In genomic region chr20:32775240-32775991, GRCh38 we compare ENCODE assay signal across 24 cellular contexts. TPM values are rescaled to one million over a fixed set of nuclear protein-coding genes. Genes with fewer than 3 reads are reported as not detected.
DNase-seq lines count a peak whose midpoint lies in the region; ATAC-seq, FAIRE-seq and TF ChIP-seq lines count a peak whose summit lies in the region.
"Had no signal": no experiment of that assay in that cellular context is flagged by ENCODE, and none has a peak within 500 bp of the region (broad histone marks: within the 10 kb centered on the region; RNA-seq: fewer than 3 reads in every experiment).

No MANE protein-coding gene starts in this region.

- H3K27ac ChIP-seq in A549: peak overlapping the region; percentile 82
- peak overlapping the region; percentile 81 for H3K27ac ChIP-seq in KOPT-K1 (ENCODE audit: low read depth, low read length, poor library complexity, severe bottlenecking)
- H3K27ac ChIP-seq: BLaER1, parathyroid adenoma had no signal

- CTCF ChIA-PET in A549 (lab: Yijun Ruan, JAX): interaction anchor here (1.2 to 9.2 kb wide), 5 partner anchors 9 to 122 kb away, joined by 4 to 396 read pairs (median 82); partner anchors contain the start of genes C20orf203 and DNMT3B

- H3K9me3 ChIP-seq in A549 (no peaks in the 10 kb centered on the region), KOPT-K1 (ENCODE audit: insufficient read depth, low read length, poor library complexity, severe bottlenecking) (no peaks in the 10 kb centered on the region)
- H3K9me3 ChIP-seq: BLaER1 had no signal

- POLR2A ChIA-PET in A549 (lab: Yijun Ruan, JAX): no interaction called here

- TF ChIP-seq CTCF in A549 (IDR thresholded peaks at IDR 0.05) (no peak), nephron progenitor cell (IDR thresholded peaks at IDR 0.05) (no peak)

- no peak for TF ChIP-seq EP300 in A549 (IDR thresholded peaks at IDR 0.05)

- ATAC-seq in A549: no peak
- peak; percentile 53 for ATAC-seq in activated naive CD8-positive, alpha-beta T cell treated with anti-CD3 and anti-CD28 coated beads, Interleukin-2, amount 50 U/mL, for 24 hours
- ATAC-seq: activated T-cell treated with anti-CD3 and anti-CD28 coated beads, Interleukin-2, amount 50 U/mL, for 4 hours had no signal

- peaks cover 50% of the 10 kb centered on the region for H3K4me1 ChIP-seq in A549
- H3K4me1 ChIP-seq: parathyroid adenoma had no signal

- H3K4me2 ChIP-seq in A549: peak overlapping the region; percentile 72; the same call in 2 of the 3 replicates

- peak overlapping the region; percentile 60 for H3K27ac Mint-ChIP-seq in activated naive CD8-positive, alpha-beta T cell treated with anti-CD3 and anti-CD28 coated beads, Interleukin-2, amount 50 U/mL, for 24 hours
- H3K27ac Mint-ChIP-seq in nephron progenitor cell: peak overlapping the region; percentile 51
- H3K27ac Mint-ChIP-seq: activated CD4-positive, alpha-beta memory T cell treated with anti-CD3 and anti-CD28 coated beads, Interleukin-2, amount 10 ng/mL, durations not matched to agents 7 days and 5 days had no signal

- peaks cover 44% of the 10 kb centered on the region for H3K4me1 Mint-ChIP-seq in activated naive CD8-positive, alpha-beta T cell treated with anti-CD3 and anti-CD28 coated beads, Interleukin-2, amount 50 U/mL, for 24 hours
- H3K4me1 Mint-ChIP-seq in nephron progenitor cell: peaks cover 69% of the 10 kb centered on the region

- TF ChIP-seq RAD21 in A549 (conservative IDR thresholded peaks at IDR 0.05 in 1 of 2, IDR thresholded peaks at IDR 0.05 in 1 of 2): no peak

- H3K4me3 Mint-ChIP-seq in activated naive CD8-positive, alpha-beta T cell treated with anti-CD3 and anti-CD28 coated beads, Interleukin-2, amount 50 U/mL, for 24 hours: no peak overlapping the region
- no peak overlapping the region for H3K4me3 Mint-ChIP-seq in nephron progenitor cell
- H3K4me3 Mint-ChIP-seq: activated CD4-positive, alpha-beta memory T cell treated with anti-CD3 and anti-CD28 coated beads, Interleukin-2, amount 10 ng/mL, durations not matched to agents 7 days and 5 days; activated T-cell treated with anti-CD3 and anti-CD28 coated beads, Interleukin-2, amount 50 U/mL, for 4 hours had no signal

- peaks cover 13% of the 10 kb centered on the region for H3K36me3 ChIP-seq in KOPT-K1 (ENCODE audit: insufficient read depth, low read length)
- H3K36me3 ChIP-seq: BLaER1 had no signal

- H3K4me3 ChIP-seq in A549: no peak overlapping the region
- H3K4me3 ChIP-seq: BLaER1 had no signal

- H3K36me3 Mint-ChIP-seq in activated naive CD8-positive, alpha-beta T cell treated with anti-CD3 and anti-CD28 coated beads, Interleukin-2, amount 50 U/mL, for 24 hours (ENCODE audit: low read depth): no peaks in the 10 kb centered on the region
- no peaks in the 10 kb centered on the region for H3K36me3 Mint-ChIP-seq in nephron progenitor cell (ENCODE audit: low read depth)

- WGBS in A549 (ENCODE audit: missing lambda C conversion rate): 77% methylated on average over 10 of the region's 10 CpGs

- TF ChIP-seq POLR2A in A549 (IDR thresholded peaks at IDR 0.05; ENCODE audit: low read length): no peak

- H3K27me3 Mint-ChIP-seq in activated naive CD8-positive, alpha-beta T cell treated with anti-CD3 and anti-CD28 coated beads, Interleukin-2, amount 50 U/mL, for 24 hours: no peaks in the 10 kb centered on the region
- H3K27me3 Mint-ChIP-seq in nephron progenitor cell (ENCODE audit: low read depth, poor library complexity): peaks cover 5% of the 10 kb centered on the region
- H3K27me3 Mint-ChIP-seq: activated CD4-positive, alpha-beta memory T cell treated with anti-CD3 and anti-CD28 coated beads, Interleukin-2, amount 10 ng/mL, durations not matched to agents 7 days and 5 days had no signal

- no peaks in the 10 kb centered on the region for H3K9me3 Mint-ChIP-seq in activated naive CD8-positive, alpha-beta T cell treated with anti-CD3 and anti-CD28 coated beads, Interleukin-2, amount 50 U/mL, for 24 hours
- no peaks in the 10 kb centered on the region for H3K9me3 Mint-ChIP-seq in nephron progenitor cell
- H3K9me3 Mint-ChIP-seq: activated CD4-positive, alpha-beta memory T cell treated with anti-CD3 and anti-CD28 coated beads, Interleukin-2, amount 10 ng/mL, durations not matched to agents 7 days and 5 days; activated T-cell treated with anti-CD3 and anti-CD28 coated beads, Interleukin-2, amount 50 U/mL, for 4 hours had no signal

- DNase-seq in A549 (ENCODE audit: low read depth in 1 of 2, low spot score in 1 of 2) (no peak), nephron progenitor cell (no peak), DMS53 (lab: John Stamatoyannopoulos, UW) (no peak), SIG-M5 (lab: John Stamatoyannopoulos, UW) (no peak), HT-29 (ENCODE audit: low spot score) (no peak), NCI-H345 treated with DMSO at 0.1 percent for 48 hours (lab: John Stamatoyannopoulos, UW; ENCODE audit: unreplicated experiment) (no peak)
- DNase-seq in activated naive CD8-positive, alpha-beta T cell treated with anti-CD3 and anti-CD28 coated beads, Interleukin-2, amount 50 U/mL, for 24 hours: no peak
- DNase-seq: activated CD4-positive, alpha-beta memory T cell treated with anti-CD3 and anti-CD28 coated beads, Interleukin-2, amount 10 ng/mL, durations not matched to agents 7 days and 5 days; activated naive CD4-positive, alpha-beta T cell treated with anti-CD3 and anti-CD28 coated beads, Interleukin-2, amount 50 U/mL, for 16 hours; activated T-cell treated with anti-CD3 and anti-CD28 coated beads, Interleukin-2, amount 50 U/mL, for 4 hours; hippocampal formation; islet precursor cell; MM.1S; NCI-H187; NCI-H446; T-helper 1 cell had no signal

- no peak for FAIRE-seq in A549 (lab: Jason Lieb, UNC)
- FAIRE-seq: colon, G401.6, GM19239, H54, HTR-8/SVneo had no signal

TF ChIP-seq in A549, 52 proteins besides CTCF, POLR2A, EP300 and RAD21:
- TF ChIP-seq POLR2AphosphoS2 (conservative IDR thresholded peaks at IDR 0.05; ENCODE audit: low read length): no peak
- no peak for TF ChIP-seq JUNB (IDR thresholded peaks at IDR 0.05)
- TF ChIP-seq HEYL (CRISPR knock-in tag; IDR thresholded peaks at IDR 0.05): no peak
- TF ChIP-seq ZSCAN20 (CRISPR knock-in tag; IDR thresholded peaks at IDR 0.05): no peak
- TF ChIP-seq MAX (IDR thresholded peaks at IDR 0.05): no peak
- no peak for TF ChIP-seq NPAS2 (CRISPR knock-in tag; IDR thresholded peaks at IDR 0.05; ENCODE audit: borderline replicate concordance)
- TF ChIP-seq E2F6 (IDR thresholded peaks at IDR 0.05; ENCODE audit: borderline replicate concordance, low read depth): no peak
- no peak for TF ChIP-seq FOXS1 (CRISPR knock-in tag; IDR thresholded peaks at IDR 0.05)
- no peak for TF ChIP-seq NFE2L2 (conservative IDR thresholded peaks at IDR 0.05; ENCODE audit: low read length)

RNA-seq across cellular contexts. Expression of gene DNMT3B, which starts 13.2 kb away (rescaled TPM):
- 5.2 and 6.2 TPM in 2 replicates for polyA plus RNA-seq in A549 (2011; rRNA removed)
- 9.4 and 12.2 TPM in 2 replicates for polyA plus RNA-seq in A549 (2012; cell fraction: cytosol; rRNA removed)
- polyA plus RNA-seq in A549 (2012; cell fraction: nucleus; rRNA removed): 29.6 and 31.6 TPM in 2 replicates
- 9.5 to 11.3 TPM (median 10.1 TPM) in 3 replicates for polyA plus RNA-seq in A549 (2017; fragmentation: RNase III; extraction: RNeasy Plus Mini Kit Qiagen cat#74134 plus additional on column Dnase treatment)
- 5.5 and 6.0 TPM in 2 replicates for polyA minus RNA-seq in A549 (2011; rRNA and poly(A)+ RNA removed)
- total RNA-seq in HT-29 (2014; rRNA removed; shearing (Covaris generic)): 2.4 and 3.0 TPM in 2 replicates

RNA-seq across cellular contexts. Expression of gene COMMD7, which starts 32.1 kb away (rescaled TPM):
- polyA plus RNA-seq in A549 (2011; rRNA removed): 74.1 and 86.3 TPM in 2 replicates
- polyA plus RNA-seq in A549 (2012; cell fraction: cytosol; rRNA removed): 41.4 and 51.8 TPM in 2 replicates
- 22.3 and 28.8 TPM in 2 replicates for polyA plus RNA-seq in A549 (2012; cell fraction: nucleus; rRNA removed)
- 50.6 to 55.7 TPM (median 53.3 TPM) in 3 replicates for polyA plus RNA-seq in A549 (2017; fragmentation: RNase III; extraction: RNeasy Plus Mini Kit Qiagen cat#74134 plus additional on column Dnase treatment)
- polyA minus RNA-seq in A549 (2011; rRNA and poly(A)+ RNA removed): 22.5 and 28.8 TPM in 2 replicates
- 31.1 and 31.5 TPM in 2 replicates for total RNA-seq in HT-29 (2014; rRNA removed; shearing (Covaris generic))

RNA-seq across cellular contexts. Expression of gene MAPRE1, which starts 44.3 kb away (rescaled TPM):
- polyA plus RNA-seq in A549 (2011; rRNA removed): 126 and 149 TPM in 2 replicates
- 68.8 and 69.3 TPM in 2 replicates for polyA plus RNA-seq in A549 (2012; cell fraction: cytosol; rRNA removed)
- polyA plus RNA-seq in A549 (2012; cell fraction: nucleus; rRNA removed): 29.0 and 53.1 TPM in 2 replicates
- polyA plus RNA-seq in A549 (2017; fragmentation: RNase III; extraction: RNeasy Plus Mini Kit Qiagen cat#74134 plus additional on column Dnase treatment): 140 to 151 TPM (median 143 TPM) in 3 replicates
- polyA minus RNA-seq in A549 (2011; rRNA and poly(A)+ RNA removed): 63.7 and 67.8 TPM in 2 replicates
- 85.7 and 86.0 TPM in 2 replicates for total RNA-seq in HT-29 (2014; rRNA removed; shearing (Covaris generic))
